In genomic region chr3:69085543-69086132, GRCh38 we compare ENCODE assay signal across 8 cellular contexts. TPM values are rescaled to one million over a fixed set of nuclear protein-coding genes. Genes with fewer than 3 reads are reported as not detected.
DNase-seq lines count a peak whose midpoint lies in the region; ATAC-seq lines count a peak whose summit lies in the region.

No MANE protein-coding gene starts in this region.

- H3K4me3 Mint-ChIP-seq in stimulated activated naive CD8-positive, alpha-beta T cell treated with anti-CD3 and anti-CD28 coated beads, Interleukin-15, amount 100 ng/mL, for 72 hours, result peak overlapping the region; percentile 89 to 95

- H3K9ac ChIP-seq in NT2/D1 (ENCODE audit: insufficient read length, low read depth), result peak overlapping the region; percentile 81

- no peaks in the 10 kb centered on the region for H3K9me3 ChIP-seq in NT2/D1 (ENCODE audit: insufficient read depth, low read length)

- H3K9me3 Mint-ChIP-seq in stimulated activated naive CD8-positive, alpha-beta T cell treated with anti-CD3 and anti-CD28 coated beads, Interleukin-15, amount 100 ng/mL, for 72 hours, result no peaks in the 10 kb centered on the region

- H3K27me3 Mint-ChIP-seq in stimulated activated naive CD8-positive, alpha-beta T cell treated with anti-CD3 and anti-CD28 coated beads, Interleukin-15, amount 100 ng/mL, for 72 hours, result no peaks in the 10 kb centered on the region

- H3K36me3 ChIP-seq in NT2/D1 (ENCODE audit: insufficient read depth, insufficient read length, low read length), result peaks cover 7% of the 10 kb centered on the region

- H3K4me3 ChIP-seq in NT2/D1 (ENCODE audit: insufficient read length, low read depth), result peak overlapping the region; percentile 82

- no peak for ATAC-seq in stimulated activated naive CD8-positive, alpha-beta T cell treated with anti-CD3 and anti-CD28 coated beads, Interleukin-15, amount 100 ng/mL, for 72 hours
- ATAC-seq in HG03097 (IDR thresholded peaks at IDR 0.05; ENCODE audit: low FRiP score, unreplicated experiment), result no peak
- no peak for ATAC-seq in GM21423 (IDR thresholded peaks at IDR 0.05; ENCODE audit: unreplicated experiment)

- no peaks in the 10 kb centered on the region for H3K4me1 ChIP-seq in NT2/D1 (ENCODE audit: insufficient read depth, insufficient read length)

- peak overlapping the region; percentile 96 to 97 for H3K27ac Mint-ChIP-seq in stimulated activated naive CD8-positive, alpha-beta T cell treated with anti-CD3 and anti-CD28 coated beads, Interleukin-15, amount 100 ng/mL, for 72 hours

- DNase-seq in G401 (ENCODE audit: low spot score) (peak; percentile 56), NT2/D1 (ENCODE audit: low read depth, low spot score) (no peak), cerebellar cortex (ENCODE audit: low spot score) (peak; percentile 44), left kidney (ENCODE audit: low read depth, low spot score) (peak; percentile 53), NCI-H2196 (lab: John Stamatoyannopoulos, UW; ENCODE audit: unreplicated experiment) (no peak)
- DNase-seq in stimulated activated naive CD8-positive, alpha-beta T cell treated with anti-CD3 and anti-CD28 coated beads, Interleukin-15, amount 100 ng/mL, for 72 hours, result no peak

- peaks cover 69% of the 10 kb centered on the region for H3K4me1 Mint-ChIP-seq in stimulated activated naive CD8-positive, alpha-beta T cell treated with anti-CD3 and anti-CD28 coated beads, Interleukin-15, amount 100 ng/mL, for 72 hours

- no peaks in the 10 kb centered on the region for H3K27me3 ChIP-seq in NT2/D1 (ENCODE audit: insufficient read depth, insufficient read length)

- in situ Hi-C loops in G401 (cut with HindIII; ENCODE audit: low sequenced_read_pairs), result no loop called here

RNA-seq across cellular contexts. Expression of gene ARL6IP5, which starts 0.9 kb away (rescaled TPM):
- total RNA-seq in G401 (2014; rRNA removed; shearing (Covaris generic)), result 75.9 and 93.3 TPM in 2 replicates

RNA-seq across cellular contexts. Expression of gene UBA3, which starts 5.5 kb away (rescaled TPM):
- 71.4 and 77.6 TPM in 2 replicates for total RNA-seq in G401 (2014; rRNA removed; shearing (Covaris generic))

RNA-seq across cellular contexts. Expression of gene TMF1, which starts 33.5 kb away (rescaled TPM):
- total RNA-seq in G401 (2014; rRNA removed; shearing (Covaris generic)), result 3.3 and 7.5 TPM in 2 replicates

RNA-seq across cellular contexts. Expression of gene LMOD3, which starts 36.8 kb away (rescaled TPM):
- not detected in 2 replicates for total RNA-seq in G401 (2014; rRNA removed; shearing (Covaris generic))

Comparison
In these comparisons a context has a peak if more than half of its experiments do, and no peak if none do; other contexts are left out.
1. DNase-seq: peak in G401 (single experiment), cerebellar cortex (single experiment) and left kidney (single experiment); none in NT2/D1 (single experiment), stimulated activated naive CD8-positive, alpha-beta T cell treated with anti-CD3 and anti-CD28 coated beads, Interleukin-15, amount 100 ng/mL, for 72 hours (0 of 2) and NCI-H2196 (single experiment).